26 cellular contexts compared by ENCODE assay signal in genomic region chr16:23668225-23668624, GRCh38. TPM values are rescaled to one million over a fixed set of nuclear protein-coding genes. Genes with fewer than 3 reads are reported as not detected.
"Had no signal": no experiment of that assay in that cellular context is flagged by ENCODE, and none has a peak within 500 bp of the region (broad histone marks: within the 10 kb centered on the region; RNA-seq: fewer than 3 reads in every experiment).

No MANE protein-coding gene starts in this region.

- ATAC-seq: activated CD4-positive, alpha-beta T cell treated with anti-CD3 and anti-CD28 coated beads for 36 hours; pancreas; psoas muscle; stimulated activated naive CD8-positive, alpha-beta T cell treated with anti-CD3 and anti-CD28 coated beads, Interleukin-15, Interleukin-2, amounts not matched to agents 100 U/mL and 50 U/mL, for 24 hours; T-helper 17 cell had no signal

- H3K27me3 ChIP-seq: esophagus muscularis mucosa, hepatocyte, neutrophil, pancreas, right atrium auricular region, upper lobe of left lung had no signal

- H3K27me3 Mint-ChIP-seq: activated B cell treated with CpG ODN at 0.5 μM for 24 hours; activated CD4-positive, alpha-beta memory T cell treated with anti-CD3 and anti-CD28 coated beads, Interleukin-2, amount 10 ng/mL, durations not matched to agents 7 days and 5 days; activated CD4-positive, alpha-beta T cell treated with anti-CD3 and anti-CD28 coated beads for 36 hours; T-helper 17 cell had no signal

- H3K4me1 Mint-ChIP-seq: nephron had no signal

- FAIRE-seq: frontal cortex, pancreas had no signal

- H3K9me3 Mint-ChIP-seq: activated B cell treated with CpG ODN at 0.5 μM for 24 hours; activated CD4-positive, alpha-beta memory T cell treated with anti-CD3 and anti-CD28 coated beads, Interleukin-2, amount 10 ng/mL, durations not matched to agents 7 days and 5 days; immature natural killer cell; nephron had no signal

- H2AFZ ChIP-seq: hepatocyte had no signal

- H3K27ac ChIP-seq: coronary artery, esophagus muscularis mucosa, hepatocyte, left ventricle myocardium inferior, neutrophil, pancreas, psoas muscle, right atrium auricular region, upper lobe of left lung had no signal

- H3K9me3 ChIP-seq: esophagus muscularis mucosa, left ventricle myocardium inferior, neutrophil, pancreas, psoas muscle, right atrium auricular region, upper lobe of left lung had no signal

- H3K4me1 ChIP-seq: esophagus muscularis mucosa, right atrium auricular region, upper lobe of left lung had no signal

- H3K4me3 ChIP-seq: coronary artery, esophagus muscularis mucosa, hepatocyte, left ventricle myocardium inferior, pancreas, psoas muscle, right atrium auricular region, upper lobe of left lung had no signal

- H3K4me2 ChIP-seq: hepatocyte had no signal

- DNase-seq: activated B cell treated with CpG ODN at 0.5 μM for 24 hours; activated CD4-positive, alpha-beta memory T cell treated with anti-CD3 and anti-CD28 coated beads, Interleukin-2, amount 10 ng/mL, durations not matched to agents 7 days and 5 days; activated CD4-positive, alpha-beta T cell treated with anti-CD3 and anti-CD28 coated beads for 36 hours; activated gamma-delta T cell treated with Interleukin-2 at 50 U/mL for 16 hours; activated T-cell treated with anti-CD3 and anti-CD28 coated beads for 4 hours; cerebellar nuclear complex; glutamatergic neuron; immature natural killer cell; left ventricle myocardium inferior; midbrain; pancreas; psoas muscle; stimulated activated CD4-positive, alpha-beta T cell treated with anti-CD3 and anti-CD28 coated beads, Interleukin-4, amount 100 ng/mL, for 24 hours; stimulated activated naive CD8-positive, alpha-beta T cell treated with anti-CD3 and anti-CD28 coated beads, Interleukin-15, Interleukin-2, amounts not matched to agents 100 U/mL and 50 U/mL, for 24 hours; T-helper 17 cell; upper lobe of left lung had no signal

- H3K4me3 Mint-ChIP-seq: activated B cell treated with CpG ODN at 0.5 μM for 24 hours; activated CD4-positive, alpha-beta memory T cell treated with anti-CD3 and anti-CD28 coated beads, Interleukin-2, amount 10 ng/mL, durations not matched to agents 7 days and 5 days; activated CD4-positive, alpha-beta T cell treated with anti-CD3 and anti-CD28 coated beads for 36 hours; immature natural killer cell; nephron; T-helper 17 cell had no signal

- H3K27ac Mint-ChIP-seq: activated B cell treated with CpG ODN at 0.5 μM for 24 hours; activated CD4-positive, alpha-beta memory T cell treated with anti-CD3 and anti-CD28 coated beads, Interleukin-2, amount 10 ng/mL, durations not matched to agents 7 days and 5 days; activated CD4-positive, alpha-beta T cell treated with anti-CD3 and anti-CD28 coated beads for 36 hours; nephron; T-helper 17 cell had no signal

RNA-seq across cellular contexts. Expression of gene ERN2, which starts 44.8 kb away (rescaled TPM):
- total RNA-seq: activated B cell treated with CpG ODN at 0.5 μM for 24 hours; activated CD4-positive, alpha-beta memory T cell treated with anti-CD3 and anti-CD28 coated beads, Interleukin-2, amount 10 ng/mL, durations not matched to agents 7 days and 5 days; activated CD4-positive, alpha-beta T cell treated with anti-CD3 and anti-CD28 coated beads for 36 hours; frontal cortex; kidney epithelial cell; left ventricle myocardium inferior; lung microvascular endothelial cell; right atrium auricular region; subcutaneous adipose tissue; T-helper 17 cell had no signal
- polyA plus RNA-seq: immature natural killer cell had no signal
